Comparison of ENCODE assay signal across 24 cellular contexts in the genomic region with DNA sequence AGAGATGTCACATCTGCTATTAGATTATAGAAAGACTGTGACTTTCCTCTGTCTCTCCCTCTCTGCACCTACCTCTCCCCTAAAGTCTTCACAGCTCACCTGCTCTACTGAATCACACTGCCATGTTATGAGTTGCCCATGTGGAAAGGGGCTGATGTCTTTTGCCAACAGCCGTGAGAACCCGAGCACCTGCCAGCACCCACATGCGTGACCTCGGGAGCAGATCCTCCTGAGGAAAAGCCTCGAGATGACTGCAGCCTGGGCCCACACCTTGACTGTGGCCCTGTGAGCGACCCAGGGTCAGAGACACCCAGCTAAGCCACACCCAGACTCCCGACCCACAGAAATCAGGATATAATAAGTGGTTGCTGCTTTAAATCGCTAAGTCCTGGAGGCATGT.
"Had no signal": no experiment of that assay in that cellular context is flagged by ENCODE, and none has a peak within 500 bp of the region (broad histone marks: within the 10 kb centered on the region; RNA-seq: fewer than 3 reads in every experiment).

No MANE protein-coding gene starts in this region.

- H3K27ac ChIP-seq: left lung, lower lobe of right lung, neutrophil, right atrium auricular region, right lobe of liver, stomach, testis, thyroid gland, transverse colon, upper lobe of left lung had no signal

- H3K27me3 ChIP-seq: left lung, neutrophil, right atrium auricular region, right lobe of liver, stomach, testis, thyroid gland, transverse colon, upper lobe of left lung had no signal

- H3K9me3 Mint-ChIP-seq: naive thymus-derived CD8-positive, alpha-beta T cell; nephron; neural crest cell; stimulated activated naive B cell treated with anti-CD40 and anti-IgM and Interleukin-4, amounts not matched to agents 10 μg/mL and 1 μg/mL and 100 μg/mL, for 72 hours had no signal

- H3K9me3 ChIP-seq: left lung, lower lobe of right lung, neutrophil, right atrium auricular region, right lobe of liver, stomach, testis, thyroid gland, transverse colon, upper lobe of left lung had no signal

- H3K4me3 Mint-ChIP-seq: naive thymus-derived CD8-positive, alpha-beta T cell; nephron; neural crest cell; stimulated activated naive B cell treated with anti-CD40 and anti-IgM and Interleukin-4, amounts not matched to agents 10 μg/mL and 1 μg/mL and 100 μg/mL, for 72 hours had no signal

- ATAC-seq: left cardiac atrium; left lung; lower lobe of right lung; naive thymus-derived CD8-positive, alpha-beta T cell; right lobe of liver; stimulated activated naive B cell treated with anti-CD40 and anti-IgM and Interleukin-4, amounts not matched to agents 10 μg/mL and 1 μg/mL and 100 μg/mL, for 72 hours; stimulated activated naive CD8-positive, alpha-beta T cell treated with anti-CD3 and anti-CD28 coated beads, Interleukin-15, Interleukin-2, amounts not matched to agents 100 U/mL and 50 U/mL, for 24 hours had no signal

- H3K36me3 Mint-ChIP-seq: naive thymus-derived CD8-positive, alpha-beta T cell; stimulated activated naive B cell treated with anti-CD40 and anti-IgM and Interleukin-4, amounts not matched to agents 10 μg/mL and 1 μg/mL and 100 μg/mL, for 72 hours had no signal

- H3K4me1 ChIP-seq: lower lobe of right lung, right atrium auricular region, right lobe of liver had no signal

- H3K4me3 ChIP-seq: left lung, lower lobe of right lung, right atrium auricular region, right lobe of liver, smooth muscle cell, stomach, testis, thyroid gland, transverse colon, upper lobe of left lung had no signal

- H3K27ac Mint-ChIP-seq: naive thymus-derived CD8-positive, alpha-beta T cell; progenitor cell of endocrine pancreas; stimulated activated naive B cell treated with anti-CD40 and anti-IgM and Interleukin-4, amounts not matched to agents 10 μg/mL and 1 μg/mL and 100 μg/mL, for 72 hours had no signal

- DNase-seq: hippocampal formation; kidney glomerular epithelial cell; left cardiac atrium; left lung; lower lobe of right lung; naive thymus-derived CD8-positive, alpha-beta T cell; occipital lobe; right lobe of liver; stimulated activated CD4-positive, alpha-beta T cell treated with anti-CD3 and anti-CD28 coated beads, Interleukin-2, amount 100 ng/mL, for 24 hours; stimulated activated CD4-positive, alpha-beta T cell treated with anti-CD3 and anti-CD28 coated beads, Interleukin-4, amount 100 ng/mL, for 1 hour; stimulated activated naive B cell treated with anti-CD40 and anti-IgM and Interleukin-4, amounts not matched to agents 10 μg/mL and 1 μg/mL and 100 μg/mL, for 72 hours; stimulated activated naive CD8-positive, alpha-beta T cell treated with anti-CD3 and anti-CD28 coated beads, Interleukin-15, Interleukin-2, amounts not matched to agents 100 U/mL and 50 U/mL, for 24 hours; stomach; thyroid gland; transverse colon; upper lobe of left lung had no signal

- FAIRE-seq: keratinocyte had no signal

- H3K36me3 ChIP-seq: left lung, lower lobe of right lung, neutrophil, right atrium auricular region, right lobe of liver, stomach, thyroid gland, transverse colon, upper lobe of left lung had no signal
